Comparison of ENCODE assay signal across 8 cellular contexts in genomic region chr19:34269968-34270621, GRCh38. TPM values are rescaled to one million over a fixed set of nuclear protein-coding genes. Genes with fewer than 3 reads are reported as not detected.
DNase-seq lines count a peak whose midpoint lies in the region; ATAC-seq and TF ChIP-seq lines count a peak whose summit lies in the region.

No MANE protein-coding gene starts in this region.

- H3K9me3 ChIP-seq in RWPE2 (ENCODE audit: severe bottlenecking) = no peaks in the 10 kb centered on the region
- H3K9me3 ChIP-seq in vagina = no peaks in the 10 kb centered on the region

- intact Hi-C loops in Right ventricle myocardium inferior (cut with DNase I) (loop anchor here (5.0 kb wide), 2 partner anchors 47 to 62 kb away; no protein-coding TSS in a partner anchor), vagina (cut with DNase I) (loop anchor here (10.0 kb wide), 1 partner anchor 75 kb away; no protein-coding TSS in a partner anchor)

- H3K4me1 ChIP-seq in RWPE2 (ENCODE audit: insufficient read depth, poor library complexity, severe bottlenecking) = peaks cover 29% of the 10 kb centered on the region
- peaks cover 34% of the 10 kb centered on the region for H3K4me1 ChIP-seq in vagina

- H3K27ac ChIP-seq in RWPE2 (ENCODE audit: poor library complexity, severe bottlenecking) (peak overlapping the region; percentile 83), vagina (peak overlapping the region; percentile 72)

- H3K27me3 ChIP-seq in RWPE2 (ENCODE audit: insufficient read depth, poor library complexity, severe bottlenecking) (no peaks in the 10 kb centered on the region), vagina (no peaks in the 10 kb centered on the region)

- no peak for TF ChIP-seq POLR2A in vagina (IDR thresholded peaks at IDR 0.05)

- H3K4me3 ChIP-seq in RWPE2 (ENCODE audit: severe bottlenecking) = no peak overlapping the region
- no peak overlapping the region for H3K4me3 ChIP-seq in vagina

- peak; percentile 57 for ATAC-seq in HG02870 (IDR thresholded peaks at IDR 0.05; ENCODE audit: unreplicated experiment)
- peak; percentile 84 for ATAC-seq in RWPE2 (ENCODE audit: low read depth)
- ATAC-seq in Right ventricle myocardium inferior = peak; percentile 67

- TF ChIP-seq CTCF in GM10266 (IDR thresholded peaks at IDR 0.05; ENCODE audit: control insufficient read depth, insufficient read depth, low read depth, missing control alignments) (no peak), RWPE2 (IDR thresholded peaks at IDR 0.05; ENCODE audit: poor library complexity, severe bottlenecking) (no peak), vagina (IDR thresholded peaks at IDR 0.05) (no peak)

- peak; percentile 58 for DNase-seq in GM10266 (ENCODE audit: extremely low spot score)
- no peak for DNase-seq in RWPE2 (ENCODE audit: low spot score)
- DNase-seq in activated gamma-delta T cell treated with anti-CD3 and anti-CD28 coated beads, Interleukin-2, amount 50 U/mL, for 16 hours (ENCODE audit: low read depth) = peak; percentile 48
- peak; percentile 76 for DNase-seq in Right ventricle myocardium inferior (ENCODE audit: missing footprints)
- DNase-seq in putamen (ENCODE audit: low spot score) = peak; percentile 52
- DNase-seq in vagina (ENCODE audit: extremely low spot score in 2 of 2) = no peak
- DNase-seq in NCI-H82 (lab: John Stamatoyannopoulos, UW) = no peak

- no peaks in the 10 kb centered on the region for H3K36me3 ChIP-seq in RWPE2 (ENCODE audit: low read depth)
- no peaks in the 10 kb centered on the region for H3K36me3 ChIP-seq in vagina

RNA-seq across cellular contexts. Expression of gene GARRE1, which starts 15.7 kb away (rescaled TPM):
- total RNA-seq in Right ventricle myocardium inferior (16.3 TPM), vagina (28.5 TPM)

Comparison
In these comparisons a context has a peak if more than half of its experiments do, and no peak if none do; other contexts are left out.
1. DNase-seq: peak in GM10266 (single experiment), activated gamma-delta T cell treated with anti-CD3 and anti-CD28 coated beads, Interleukin-2, amount 50 U/mL, for 16 hours (single experiment), Right ventricle myocardium inferior (single experiment) and putamen (single experiment); none in RWPE2 (single experiment), vagina (0 of 2) and NCI-H82 (single experiment).
2. Peak in every context shown above with its lines, with median percentiles within 50 percentile points of each other: ATAC-seq.